22 cellular contexts compared by ENCODE assay signal in genomic region chr1:112450773-112451172, GRCh38.
"Had no signal": no experiment of that assay in that cellular context is flagged by ENCODE, and none has a peak within 500 bp of the region (broad histone marks: within the 10 kb centered on the region; RNA-seq: fewer than 3 reads in every experiment).

No MANE protein-coding gene starts in this region.

- H3K4me1 Mint-ChIP-seq: IgD-negative memory B cell had no signal

- H3K4me3 ChIP-seq: K562 had no signal

- H3K27ac Mint-ChIP-seq: IgD-negative memory B cell had no signal

- DNase-seq: Kasumi-1, MM.1S, NCI-H1092 treated with DMSO at 0.1 percent for 48 hours, NCI-H1436, NCI-H187, NCI-H2029, NCI-H2081 treated with DMSO at 0.1 percent for 48 hours, NCI-H2171, NCI-H226, NCI-H446, NCI-H510A, NCI-H524 treated with DMSO at 0.1 percent for 48 hours, NCI-H69, NCI-H774, SHP77, SK-N-SH had no signal

- H3K9ac ChIP-seq: KMS-11, SK-N-SH had no signal

- H3K9me3 ChIP-seq: SK-N-SH had no signal

- H3K9me3 Mint-ChIP-seq: IgD-negative memory B cell had no signal

- ATAC-seq: HepG2, K562, Panc1 had no signal

- H3K4me2 ChIP-seq: KMS-11, SK-N-SH had no signal

- H3K4me3 Mint-ChIP-seq: IgD-negative memory B cell had no signal

- H3K27ac ChIP-seq: KMS-11, RWPE1 had no signal
